9 cellular contexts compared by ENCODE assay signal in the genomic region with DNA sequence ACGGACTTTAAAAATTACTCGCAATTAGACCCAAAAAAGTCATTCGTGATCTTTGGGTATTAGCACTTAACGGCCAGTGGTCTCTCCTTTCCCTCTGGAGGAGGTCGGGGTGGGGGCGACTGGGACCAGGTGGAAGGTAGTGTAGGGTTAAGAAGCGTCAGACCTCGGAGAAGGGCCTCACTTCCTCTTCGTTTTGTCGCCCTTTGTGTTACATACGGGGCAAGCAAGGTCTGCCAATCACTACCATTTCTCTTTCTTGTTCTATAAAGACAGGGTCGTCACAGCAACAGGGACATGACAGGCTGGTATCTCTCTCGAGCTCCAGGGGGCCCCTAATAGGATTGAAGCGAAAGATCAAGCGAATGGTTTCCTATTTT.
DNase-seq lines count a peak whose midpoint lies in the region.
"Had no signal": no experiment of that assay in that cellular context is flagged by ENCODE, and none has a peak within 500 bp of the region (broad histone marks: within the 10 kb centered on the region; RNA-seq: fewer than 3 reads in every experiment).

No MANE protein-coding gene starts in this region.

- peak; percentile 31 for DNase-seq in DMS 273 (lab: John Stamatoyannopoulos, UW; ENCODE audit: unreplicated experiment)
- no peak for DNase-seq in DMS 273 treated with DMSO at 0.1 percent for 48 hours (lab: John Stamatoyannopoulos, UW)
- DNase-seq in NCI-H524 (lab: John Stamatoyannopoulos, UW): peak; percentile 57 to 74
- DNase-seq in germinal center (ENCODE audit: low spot score): peak; percentile 47
- DNase-seq in stimulated activated CD4-positive, alpha-beta T cell treated with anti-CD3 and anti-CD28 coated beads, Interleukin-1b, Interleukin-23, amount 100 ng/mL, for 48 hours: no peak
- no peak for DNase-seq in NCI-H146 treated with DMSO at 0.1 percent for 48 hours (lab: John Stamatoyannopoulos, UW; ENCODE audit: unreplicated experiment)
- DNase-seq in AG20443 (ENCODE audit: low spot score): no peak

- peak overlapping the region; percentile 77 for H3K27ac ChIP-seq in skeletal muscle tissue (ENCODE audit: low read depth, low read length)
- H3K27ac ChIP-seq: 22Rv1 had no signal

- H3K9me3 ChIP-seq in skeletal muscle tissue (ENCODE audit: control insufficient read depth in 3 of 3, low read length in 3 of 3): no peaks in the 10 kb centered on the region

- H3K9ac ChIP-seq in skeletal muscle tissue (ENCODE audit: low read depth in 1 of 3, low read length in 3 of 3): peak overlapping the region; percentile 21 to 82 (median 71)

- peaks cover 18 to 24% (median 21%) of the 10 kb centered on the region in 3 donors for H3K27me3 ChIP-seq in skeletal muscle tissue (ENCODE audit: control insufficient read depth in 3 of 3, insufficient read depth in 3 of 3, low read length in 3 of 3)

- peak overlapping the region; percentile 33 to 74 (median 65) for H3K4me3 ChIP-seq in skeletal muscle tissue (ENCODE audit: low read length in 3 of 3)

- H3K36me3 ChIP-seq in skeletal muscle tissue (ENCODE audit: control insufficient read depth in 3 of 3, insufficient read depth in 3 of 3, low read length in 3 of 3): no peaks in the 10 kb centered on the region

- H3K4me1 ChIP-seq in skeletal muscle tissue (ENCODE audit: control insufficient read depth in 3 of 3, insufficient read depth in 3 of 3, low read length in 3 of 3): peaks cover 8 to 9% (median 9%) of the 10 kb centered on the region in 3 donors

Comparison
In these comparisons a context has a peak if more than half of its experiments do, and no peak if none do; other contexts are left out.
1. DNase-seq: peak in DMS 273 (single experiment), NCI-H524 (2 of 2) and germinal center (single experiment); none in DMS 273 treated with DMSO at 0.1 percent for 48 hours (single experiment), stimulated activated CD4-positive, alpha-beta T cell treated with anti-CD3 and anti-CD28 coated beads, Interleukin-1b, Interleukin-23, amount 100 ng/mL, for 48 hours (single experiment), NCI-H146 treated with DMSO at 0.1 percent for 48 hours (single experiment) and AG20443 (single experiment).